Comparison of ENCODE assay signal across 8 cellular contexts in genomic region chr20:38926934-38927616, GRCh38. TPM values are rescaled to one million over a fixed set of nuclear protein-coding genes. Genes with fewer than 3 reads are reported as not detected.
DNase-seq lines count a peak whose midpoint lies in the region; ATAC-seq and TF ChIP-seq lines count a peak whose summit lies in the region.

No MANE protein-coding gene starts in this region.

- H3K36me3 Mint-ChIP-seq in activated naive CD4-positive, alpha-beta T cell treated with anti-CD3 and anti-CD28 coated beads for 36 hours (ENCODE audit: low read depth), result peaks cover 4% of the 10 kb centered on the region
- H3K36me3 Mint-ChIP-seq in MCF 10A (ENCODE audit: insufficient read depth, unreplicated experiment), result no peaks in the 10 kb centered on the region

- CTCF ChIA-PET in activated naive CD4-positive, alpha-beta T cell treated with anti-CD3 and anti-CD28 coated beads for 36 hours (lab: Charles Lee), result interaction anchor here (0.6 to 13.0 kb wide), 12 partner anchors 9 to 152 kb away, joined by 3 to 100 read pairs (median 4); partner anchors contain the start of genes DHX35 and PPP1R16B
- CTCF ChIA-PET in MCF 10A (lab: Yijun Ruan, JAX), result interaction anchor here (0.7 to 15.2 kb wide), 11 partner anchors 10 to 1730 kb away, joined by 3 to 132 read pairs (median 4); partner anchors contain the start of gene DHX35

- no peak overlapping the region for H3K27ac Mint-ChIP-seq in activated naive CD4-positive, alpha-beta T cell treated with anti-CD3 and anti-CD28 coated beads for 36 hours
- H3K27ac Mint-ChIP-seq in MCF 10A (ENCODE audit: low read depth, unreplicated experiment), result no peak overlapping the region

- no peak for ATAC-seq in HG02840 (IDR thresholded peaks at IDR 0.05; ENCODE audit: low FRiP score, unreplicated experiment)

- H3K9me3 Mint-ChIP-seq in activated naive CD4-positive, alpha-beta T cell treated with anti-CD3 and anti-CD28 coated beads for 36 hours, result no peaks in the 10 kb centered on the region
- H3K9me3 Mint-ChIP-seq in MCF 10A (ENCODE audit: unreplicated experiment), result no peaks in the 10 kb centered on the region

- H3K27ac ChIP-seq in mucosa of rectum (ENCODE audit: low read depth in 2 of 2, low read length in 2 of 2), result no peak overlapping the region

- H3K4me3 Mint-ChIP-seq in activated naive CD4-positive, alpha-beta T cell treated with anti-CD3 and anti-CD28 coated beads for 36 hours, result peak overlapping the region; percentile 80
- peak overlapping the region; percentile 77 for H3K4me3 Mint-ChIP-seq in MCF 10A (ENCODE audit: unreplicated experiment)

- H3K27me3 ChIP-seq in mucosa of rectum (ENCODE audit: control insufficient read depth in 2 of 2, insufficient read depth in 2 of 2, low read length in 2 of 2), result no peaks in the 10 kb centered on the region

- H3K4me3 ChIP-seq in mucosa of rectum (ENCODE audit: low read length in 2 of 2), result peak overlapping the region; percentile 73 to 74

- no peaks in the 10 kb centered on the region for H3K9me3 ChIP-seq in mucosa of rectum (ENCODE audit: control insufficient read depth in 2 of 2, low read length in 2 of 2)

- H3K4me1 Mint-ChIP-seq in activated naive CD4-positive, alpha-beta T cell treated with anti-CD3 and anti-CD28 coated beads for 36 hours (ENCODE audit: low read depth), result peaks cover 17% of the 10 kb centered on the region
- H3K4me1 Mint-ChIP-seq in MCF 10A (ENCODE audit: insufficient read depth, unreplicated experiment), result peaks cover 19% of the 10 kb centered on the region

- TSS peak; percentile 41 for BruUV-seq in MCF 10A (replicated peaks; lab: Mats Ljungman, UMichigan)

- DNase-seq in activated naive CD4-positive, alpha-beta T cell treated with anti-CD3 and anti-CD28 coated beads for 36 hours, result no peak
- no peak for DNase-seq in activated naive CD4-positive, alpha-beta T cell treated with anti-CD3 and anti-CD28 coated beads, Interleukin-2, amount 50 U/mL, for 16 hours
- DNase-seq in HT-29 (ENCODE audit: low spot score), result peak; percentile 30
- peak; percentile 9 for DNase-seq in MCF 10A (ENCODE audit: unreplicated experiment)
- DNase-seq in T-helper 9 cell, result no peak
- DNase-seq in inferior parietal cortex (ENCODE audit: extremely low spot score), result no peak

- H3K4me1 ChIP-seq in mucosa of rectum (ENCODE audit: control insufficient read depth in 2 of 2, insufficient read depth in 2 of 2, low read length in 2 of 2), result peaks cover 6 to 10% of the 10 kb centered on the region in 2 donors

- no peaks in the 10 kb centered on the region for H3K36me3 ChIP-seq in mucosa of rectum (ENCODE audit: control insufficient read depth in 2 of 2, insufficient read depth in 2 of 2, low read length in 2 of 2)

- TF ChIP-seq CTCF in MCF 10A (IDR thresholded peaks at IDR 0.05; ENCODE audit: unreplicated experiment), result no peak

- intact Hi-C loops in activated naive CD4-positive, alpha-beta T cell treated with anti-CD3 and anti-CD28 coated beads for 36 hours (cut with micrococcal nuclease), result loop anchor here (1.0 kb wide), 5 partner anchors 35 to 201 kb away; partner anchors contain the start of genes ACTR5 and DHX35
- intact Hi-C loops in MCF 10A (cut with micrococcal nuclease), result loop anchor here (1.0 to 2.0 kb wide), 2 partner anchors 36 to 121 kb away; partner anchors contain the start of gene DHX35

- H3K9ac ChIP-seq in mucosa of rectum (ENCODE audit: low read depth in 1 of 2, low read length in 2 of 2), result peak overlapping the region; percentile 56 to 81

- no peaks in the 10 kb centered on the region for H3K27me3 Mint-ChIP-seq in activated naive CD4-positive, alpha-beta T cell treated with anti-CD3 and anti-CD28 coated beads for 36 hours (ENCODE audit: low read depth)
- no peaks in the 10 kb centered on the region for H3K27me3 Mint-ChIP-seq in MCF 10A (ENCODE audit: insufficient read depth, unreplicated experiment)

- POLR2A ChIA-PET in MCF 10A (lab: Yijun Ruan, JAX), result interaction anchor here (0.6 to 6.9 kb wide), 12 partner anchors 9 to 178 kb away, joined by 3 to 88 read pairs (median 4); partner anchors contain the start of genes ACTR5 and DHX35

RNA-seq across cellular contexts. Expression of gene FAM83D, which starts 0.9 kb away (rescaled TPM):
- 10 to 100 TPM; 13.6 TPM for total RNA-seq in activated naive CD4-positive, alpha-beta T cell treated with anti-CD3 and anti-CD28 coated beads for 36 hours
- total RNA-seq in HT-29 (2014; rRNA removed; shearing (Covaris generic)), result 88.0 and 90.6 TPM in 2 replicates
- total RNA-seq in MCF 10A (2022), result 10.7 and 18.4 TPM in 2 replicates

RNA-seq across cellular contexts. Expression of gene DHX35, which starts 35.1 kb away (rescaled TPM):
- total RNA-seq in activated naive CD4-positive, alpha-beta T cell treated with anti-CD3 and anti-CD28 coated beads for 36 hours, result 10 to 100 TPM in 1 of 2 experiments, 1 to 10 TPM in 1; 9.5 to 10.3 TPM
- total RNA-seq in HT-29 (2014; rRNA removed; shearing (Covaris generic)), result 14.7 and 14.9 TPM in 2 replicates
- total RNA-seq in MCF 10A (2022), result 7.8 and 8.3 TPM in 2 replicates

Comparison
In these comparisons a context has a peak if more than half of its experiments do, and no peak if none do; other contexts are left out.
1. DNase-seq: peak in HT-29 (single experiment) and MCF 10A (single experiment); none in activated naive CD4-positive, alpha-beta T cell treated with anti-CD3 and anti-CD28 coated beads for 36 hours (single experiment), activated naive CD4-positive, alpha-beta T cell treated with anti-CD3 and anti-CD28 coated beads, Interleukin-2, amount 50 U/mL, for 16 hours (single experiment), T-helper 9 cell (single experiment) and inferior parietal cortex (single experiment).